ENCODE assay signal across 8 cellular contexts in the genomic region with DNA sequence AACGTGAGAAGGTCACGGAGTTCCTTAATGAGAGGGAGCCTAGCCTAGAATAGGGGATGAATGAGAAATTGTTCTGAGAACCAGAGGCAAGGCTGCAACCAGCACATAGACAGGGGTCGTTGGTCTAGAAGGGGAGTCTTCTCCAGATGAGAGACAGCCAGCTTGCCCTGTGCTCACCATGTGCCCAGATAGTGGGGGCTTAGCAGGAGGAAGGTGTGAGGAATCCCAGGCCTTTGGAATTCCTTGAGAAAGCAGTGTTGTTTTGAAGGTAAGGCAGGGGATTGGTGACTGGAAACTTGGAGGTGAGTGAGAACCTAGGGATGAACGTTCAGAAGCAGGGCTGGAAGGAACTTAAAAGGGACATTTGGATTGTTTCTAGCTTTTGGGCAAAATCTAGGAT. TPM values are rescaled to one million over a fixed set of nuclear protein-coding genes. Genes with fewer than 3 reads are reported as not detected.
DNase-seq lines count a peak whose midpoint lies in the region; ATAC-seq and TF ChIP-seq lines count a peak whose summit lies in the region.

No MANE protein-coding gene starts in this region.

- H3K4me1 ChIP-seq in liver (ENCODE audit: control insufficient read depth in 4 of 4, insufficient read depth in 4 of 4, low read length in 3 of 4) (peaks cover 7 to 40% (median 30%) of the 10 kb centered on the region in 4 donors), tibial artery (peaks cover 0 to 78% (median 33%) of the 10 kb centered on the region in 4 donors)

- CTCF ChIA-PET in activated naive CD4-positive, alpha-beta T cell treated with anti-CD3 and anti-CD28 coated beads, Interleukin-2, amount 10 ng/mL, durations not matched to agents 7 days and 5 days (lab: Charles Lee), result interaction anchor here (1.3 to 2.9 kb wide), 2 partner anchors 19 to 51 kb away, joined by 4 to 16 read pairs; no protein-coding TSS in a partner anchor
- CTCF ChIA-PET in activated naive CD4-positive, alpha-beta T cell treated with anti-CD3 and anti-CD28 coated beads for 36 hours (lab: Charles Lee), result no interaction called here

- peak overlapping the region; percentile 95 for H3K4me3 Mint-ChIP-seq in activated naive CD4-positive, alpha-beta T cell treated with anti-CD3 and anti-CD28 coated beads, Interleukin-2, amount 10 ng/mL, durations not matched to agents 7 days and 5 days
- H3K4me3 Mint-ChIP-seq in activated naive CD4-positive, alpha-beta T cell treated with anti-CD3 and anti-CD28 coated beads for 36 hours, result no peak overlapping the region
- peak overlapping the region; percentile 98 for H3K4me3 Mint-ChIP-seq in activated naive CD8-positive, alpha-beta T cell treated with anti-CD3 and anti-CD28 coated beads, Interleukin-2, amount 10 ng/mL, durations not matched to agents 7 days and 5 days

- H3K27ac Mint-ChIP-seq in activated naive CD4-positive, alpha-beta T cell treated with anti-CD3 and anti-CD28 coated beads, Interleukin-2, amount 10 ng/mL, durations not matched to agents 7 days and 5 days, result peak overlapping the region; percentile 88
- no peak overlapping the region for H3K27ac Mint-ChIP-seq in activated naive CD4-positive, alpha-beta T cell treated with anti-CD3 and anti-CD28 coated beads for 36 hours
- H3K27ac Mint-ChIP-seq in activated naive CD8-positive, alpha-beta T cell treated with anti-CD3 and anti-CD28 coated beads, Interleukin-2, amount 10 ng/mL, durations not matched to agents 7 days and 5 days, result peak overlapping the region; percentile 97

- DNase-seq in activated naive CD4-positive, alpha-beta T cell treated with anti-CD3 and anti-CD28 coated beads, Interleukin-2, amount 10 ng/mL, durations not matched to agents 7 days and 5 days, result no peak
- DNase-seq in activated naive CD4-positive, alpha-beta T cell treated with anti-CD3 and anti-CD28 coated beads for 36 hours, result no peak
- no peak for DNase-seq in activated naive CD8-positive, alpha-beta T cell treated with anti-CD3 and anti-CD28 coated beads, Interleukin-2, amount 10 ng/mL, durations not matched to agents 7 days and 5 days
- DNase-seq in tibial artery (no peak), C1 segment of cervical spinal cord (lab: John Stamatoyannopoulos, UW) (no peak), NOMO-1 (lab: John Stamatoyannopoulos, UW; ENCODE audit: unreplicated experiment in 2 of 2) (no peak)

- POLR2A ChIA-PET in activated naive CD8-positive, alpha-beta T cell treated with anti-CD3 and anti-CD28 coated beads, Interleukin-2, amount 10 ng/mL, durations not matched to agents 7 days and 5 days (lab: Charles Lee), result interaction anchor here (0.6 to 2.8 kb wide), 5 partner anchors 8 to 65 kb away, joined by 3 to 14 read pairs (median 4); a partner anchor contains a TSS

- H3K9me3 ChIP-seq in liver (ENCODE audit: control insufficient read depth in 4 of 4, low read length in 3 of 4) (no peaks in the 10 kb centered on the region), tibial artery (no peaks in the 10 kb centered on the region)

- peak overlapping the region; percentile 17 to 28 for H3K9ac ChIP-seq in liver (ENCODE audit: low read depth in 1 of 2, low read length in 2 of 2)

- no peak for TF ChIP-seq CTCF in liver (IDR thresholded peaks at IDR 0.05; ENCODE audit: low read depth, low read length, missing input control)
- no peak for TF ChIP-seq CTCF in tibial artery (IDR thresholded peaks at IDR 0.05)

- H3K27ac ChIP-seq in liver (ENCODE audit: low read depth in 1 of 2, low read length in 2 of 2) (peak overlapping the region; percentile 86 to 93), tibial artery (peak overlapping the region; percentile 58 to 72)

- no peak for TF ChIP-seq RAD21 in liver (IDR thresholded peaks at IDR 0.05)

- H3K36me3 ChIP-seq in liver (ENCODE audit: control insufficient read depth in 4 of 4, insufficient read depth in 3 of 4, low read depth in 1 of 4, low read length in 3 of 4) (no peaks in the 10 kb centered on the region), tibial artery (no peaks in the 10 kb centered on the region)

- 48% methylated on average over 4 of the region's 4 CpGs for WGBS in liver

- H3K9me3 Mint-ChIP-seq in activated naive CD4-positive, alpha-beta T cell treated with anti-CD3 and anti-CD28 coated beads, Interleukin-2, amount 10 ng/mL, durations not matched to agents 7 days and 5 days, result no peaks in the 10 kb centered on the region
- H3K9me3 Mint-ChIP-seq in activated naive CD4-positive, alpha-beta T cell treated with anti-CD3 and anti-CD28 coated beads for 36 hours, result no peaks in the 10 kb centered on the region
- no peaks in the 10 kb centered on the region for H3K9me3 Mint-ChIP-seq in activated naive CD8-positive, alpha-beta T cell treated with anti-CD3 and anti-CD28 coated beads, Interleukin-2, amount 10 ng/mL, durations not matched to agents 7 days and 5 days

- H3K27me3 ChIP-seq in liver (ENCODE audit: control insufficient read depth in 4 of 4, insufficient read depth in 4 of 4, low read length in 3 of 4) (no peaks in the 10 kb centered on the region), tibial artery (no peaks in the 10 kb centered on the region)

- H3K27me3 Mint-ChIP-seq in activated naive CD4-positive, alpha-beta T cell treated with anti-CD3 and anti-CD28 coated beads, Interleukin-2, amount 10 ng/mL, durations not matched to agents 7 days and 5 days, result no peaks in the 10 kb centered on the region
- no peaks in the 10 kb centered on the region for H3K27me3 Mint-ChIP-seq in activated naive CD4-positive, alpha-beta T cell treated with anti-CD3 and anti-CD28 coated beads for 36 hours (ENCODE audit: low read depth)
- no peaks in the 10 kb centered on the region for H3K27me3 Mint-ChIP-seq in activated naive CD8-positive, alpha-beta T cell treated with anti-CD3 and anti-CD28 coated beads, Interleukin-2, amount 10 ng/mL, durations not matched to agents 7 days and 5 days

- no peak for ATAC-seq in activated naive CD8-positive, alpha-beta T cell treated with anti-CD3 and anti-CD28 coated beads, Interleukin-2, amount 10 ng/mL, durations not matched to agents 7 days and 5 days (ENCODE audit: low read depth)
- no peak for ATAC-seq in HG02970 (IDR thresholded peaks at IDR 0.05; ENCODE audit: low FRiP score, unreplicated experiment)

- peaks cover 82% of the 10 kb centered on the region for H3K4me1 Mint-ChIP-seq in activated naive CD4-positive, alpha-beta T cell treated with anti-CD3 and anti-CD28 coated beads, Interleukin-2, amount 10 ng/mL, durations not matched to agents 7 days and 5 days
- H3K4me1 Mint-ChIP-seq in activated naive CD4-positive, alpha-beta T cell treated with anti-CD3 and anti-CD28 coated beads for 36 hours (ENCODE audit: low read depth), result peaks cover 85% of the 10 kb centered on the region
- peaks cover 63% of the 10 kb centered on the region for H3K4me1 Mint-ChIP-seq in activated naive CD8-positive, alpha-beta T cell treated with anti-CD3 and anti-CD28 coated beads, Interleukin-2, amount 10 ng/mL, durations not matched to agents 7 days and 5 days

- H3K4me3 ChIP-seq in liver (ENCODE audit: low read depth in 1 of 3, low read length in 3 of 3) (no peak overlapping the region), tibial artery (peak overlapping the region in 1 of 2 donors; percentile 16)

- H3K36me3 Mint-ChIP-seq in activated naive CD4-positive, alpha-beta T cell treated with anti-CD3 and anti-CD28 coated beads, Interleukin-2, amount 10 ng/mL, durations not matched to agents 7 days and 5 days, result peaks cover 43% of the 10 kb centered on the region
- H3K36me3 Mint-ChIP-seq in activated naive CD4-positive, alpha-beta T cell treated with anti-CD3 and anti-CD28 coated beads for 36 hours (ENCODE audit: low read depth), result peaks cover 3% of the 10 kb centered on the region
- peaks cover 16% of the 10 kb centered on the region for H3K36me3 Mint-ChIP-seq in activated naive CD8-positive, alpha-beta T cell treated with anti-CD3 and anti-CD28 coated beads, Interleukin-2, amount 10 ng/mL, durations not matched to agents 7 days and 5 days

- intact Hi-C loops in activated naive CD4-positive, alpha-beta T cell treated with anti-CD3 and anti-CD28 coated beads for 36 hours (cut with micrococcal nuclease), result loop anchor here (5.0 kb wide), 1 partner anchor 45 kb away; no protein-coding TSS in a partner anchor
- intact Hi-C loops in tibial artery (cut with DNase I; ENCODE audit: low total_unique reads), result no loop called here

TF ChIP-seq in liver, 16 proteins besides CTCF, POLR2A, EP300 and RAD21 (continues in another document):
- TF ChIP-seq HNF4G (IDR thresholded peaks at IDR 0.05) (no peak), JUND (IDR thresholded peaks at IDR 0.05) (no peak), EGR1 (IDR thresholded peaks at IDR 0.05; ENCODE audit: low read depth in 2 of 2) (no peak), GABPA (IDR thresholded peaks at IDR 0.05 in 1 of 2, conservative IDR thresholded peaks at IDR 0.05 in 1 of 2) (no peak), SP1 (IDR thresholded peaks at IDR 0.05) (no peak)

RNA-seq across cellular contexts. Expression of a gene that starts 29.4 kb away (rescaled TPM):
- total RNA-seq in activated naive CD4-positive, alpha-beta T cell treated with anti-CD3 and anti-CD28 coated beads for 36 hours, result under 1 TPM; 0.17 to 0.19 TPM
- total RNA-seq in activated naive CD8-positive, alpha-beta T cell treated with anti-CD3 and anti-CD28 coated beads, Interleukin-2, amount 10 ng/mL, durations not matched to agents 7 days and 5 days, result under 1 TPM; 0.58 to 0.74 TPM
- total RNA-seq in liver, result under 1 TPM in 1 of 2 donors, not detected in 1; 0.19 TPM
- polyA plus RNA-seq in liver, result under 1 TPM in 1 of 2 donors, not detected in 1; 0.05 TPM

RNA-seq across cellular contexts. Expression of a gene that starts 48.7 kb away (rescaled TPM):
- 10 to 100 TPM; 15.8 to 17.6 TPM for total RNA-seq in activated naive CD4-positive, alpha-beta T cell treated with anti-CD3 and anti-CD28 coated beads for 36 hours
- total RNA-seq in activated naive CD8-positive, alpha-beta T cell treated with anti-CD3 and anti-CD28 coated beads, Interleukin-2, amount 10 ng/mL, durations not matched to agents 7 days and 5 days, result 10 to 100 TPM; 60.6 to 62.3 TPM
- 10 to 100 TPM in 1 of 2 donors, 1 to 10 TPM in 1; 9.5 to 11.6 TPM for total RNA-seq in liver
- 1 to 10 TPM; 3.4 to 6.6 TPM for polyA plus RNA-seq in liver

RNA-seq across cellular contexts. Expression of a gene that starts 51.2 kb away (rescaled TPM):
- total RNA-seq in activated naive CD4-positive, alpha-beta T cell treated with anti-CD3 and anti-CD28 coated beads for 36 hours, result 10 to 100 TPM; 10.3 to 13.2 TPM
- total RNA-seq in activated naive CD8-positive, alpha-beta T cell treated with anti-CD3 and anti-CD28 coated beads, Interleukin-2, amount 10 ng/mL, durations not matched to agents 7 days and 5 days, result 10 to 100 TPM; 39.1 to 39.7 TPM
- total RNA-seq in liver, result 1 to 10 TPM; 5.4 to 7.3 TPM
- 1 to 10 TPM; 3.0 to 4.1 TPM for polyA plus RNA-seq in liver
